ENCODE assay signal across 23 cellular contexts in the genomic region with DNA sequence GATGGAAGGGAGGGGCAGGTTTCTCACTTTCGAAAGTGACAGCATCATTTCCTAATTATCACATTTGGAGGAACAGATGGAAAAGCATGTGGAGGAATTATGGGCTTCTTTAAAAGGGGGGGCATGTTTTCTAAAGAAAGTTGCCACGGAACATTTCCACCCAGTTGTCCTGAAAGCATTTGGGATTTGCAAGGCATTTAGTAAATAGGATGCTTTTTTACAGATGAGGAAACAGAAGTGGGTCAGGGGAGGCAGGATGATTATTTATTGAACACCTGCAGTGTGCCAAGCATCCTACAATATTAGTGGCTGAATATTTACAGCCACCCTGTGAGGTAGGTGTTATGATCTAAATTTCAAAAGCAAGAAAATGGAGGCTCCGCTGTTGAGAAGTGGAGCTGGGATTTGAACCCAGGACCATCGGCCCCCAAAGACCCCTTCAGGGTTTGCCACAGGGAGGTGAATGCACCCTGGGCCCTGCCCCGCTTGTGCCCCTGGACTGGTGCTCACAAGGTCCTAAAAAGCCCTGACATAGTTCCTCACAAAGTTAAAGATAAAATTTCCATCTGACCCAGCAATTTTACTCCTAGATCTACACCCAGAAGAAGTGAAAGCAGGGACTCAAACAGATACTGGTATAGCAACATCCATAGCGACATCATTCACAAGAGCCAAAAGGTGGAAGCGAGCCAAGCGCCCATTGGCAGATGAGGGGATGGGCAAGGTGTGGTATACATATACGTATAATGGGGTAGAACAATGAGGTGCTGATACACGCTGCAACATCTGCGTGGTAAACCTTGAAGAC.
"Had no signal": no experiment of that assay in that cellular context is flagged by ENCODE, and none has a peak within 500 bp of the region (broad histone marks: within the 10 kb centered on the region; RNA-seq: fewer than 3 reads in every experiment).

No MANE protein-coding gene starts in this region.

- H3K27ac ChIP-seq: left lung, lower lobe of right lung, pancreas, right atrium auricular region, right lobe of liver, stomach, suprapubic skin, thoracic aorta, tibial artery, upper lobe of right lung had no signal

- DNase-seq: hypothalamus; immature natural killer cell; kidney; left colon; left lung; lower lobe of right lung; mammary epithelial cell; mesenchymal stem cell; naive thymus-derived CD8-positive, alpha-beta T cell; nucleus accumbens; pancreas; right lobe of liver; stimulated activated CD4-positive, alpha-beta T cell treated with anti-CD3 and anti-CD28 coated beads, Interleukin-1b, Interleukin-23, amount 100 ng/mL, for 48 hours; stimulated activated CD4-positive, alpha-beta T cell treated with anti-CD3 and anti-CD28 coated beads, Interleukin-2, amount 100 ng/mL, for 48 hours; stimulated activated naive B cell treated with anti-CD40 and anti-IgM and Interleukin-4, amounts not matched to agents 10 μg/mL and 1 μg/mL and 100 μg/mL, for 72 hours; stimulated activated naive CD8-positive, alpha-beta T cell treated with anti-CD3 and anti-CD28 coated beads, Interleukin-15, Interleukin-2, amounts not matched to agents 100 U/mL and 50 U/mL, for 24 hours; stomach; tibial artery; trophoblast cell; upper lobe of right lung had no signal
